In the genomic region with DNA sequence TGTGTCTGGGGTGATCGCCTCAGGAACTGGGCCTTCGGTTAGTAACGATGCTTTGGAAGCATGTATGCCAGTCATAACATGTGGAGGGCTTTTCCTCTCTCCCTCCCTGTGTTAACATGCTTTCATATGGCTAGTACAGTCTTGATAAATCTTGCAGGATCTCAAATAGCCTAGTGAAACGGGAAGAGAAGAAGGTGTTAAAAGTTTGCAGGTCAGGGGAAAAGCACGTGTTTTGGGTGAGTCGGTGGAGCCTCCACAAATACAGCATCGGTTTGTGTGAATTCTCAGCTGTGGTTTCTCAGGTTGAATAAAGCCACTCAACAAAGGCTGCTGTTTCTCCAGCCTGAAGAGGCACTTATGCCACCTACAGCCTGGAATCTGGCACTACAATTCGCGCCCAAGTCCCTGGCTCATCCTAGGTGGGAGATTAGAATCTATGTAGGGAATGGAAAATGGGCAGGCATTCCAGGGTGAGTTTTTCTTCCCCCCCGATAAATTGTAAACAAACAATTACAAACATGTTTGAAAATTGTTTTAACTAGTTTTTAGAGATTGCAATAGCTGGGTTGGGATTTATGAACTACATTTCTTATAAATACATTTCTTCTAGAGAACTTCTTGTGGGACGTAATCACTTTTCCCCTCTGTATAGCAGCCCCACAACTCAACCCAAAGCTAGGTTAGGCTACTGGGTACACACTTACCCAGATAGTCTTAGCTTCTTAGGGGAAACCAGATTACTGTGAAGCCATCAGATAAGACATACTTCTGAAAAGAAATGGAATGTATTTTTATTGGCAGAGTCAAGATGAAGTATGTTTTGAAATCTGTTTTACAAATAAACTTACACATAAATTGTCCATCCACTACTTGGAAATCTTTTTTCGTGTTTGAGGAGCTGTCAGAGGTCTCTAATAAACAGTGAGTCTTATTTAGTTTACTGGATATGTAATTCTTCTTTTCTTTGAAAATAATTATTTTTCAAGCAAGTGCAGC, we compare ENCODE assay signal across 8 cellular contexts. TPM values are rescaled to one million over a fixed set of nuclear protein-coding genes. Genes with fewer than 3 reads are reported as not detected.
DNase-seq lines count a peak whose midpoint lies in the region; ATAC-seq and TF ChIP-seq lines count a peak whose summit lies in the region.

No MANE protein-coding gene starts in this region.

- peak; percentile 98 for ATAC-seq in GM21786 (IDR thresholded peaks at IDR 0.05; ENCODE audit: unreplicated experiment)
- peak; percentile 99 for ATAC-seq in IMR-90 (ENCODE audit: low read depth)
- peak in 7 of 8 donors; percentile 52 to 85 (median 80) for ATAC-seq in heart right ventricle

- POLR2A ChIA-PET in IMR-90 (lab: Charles Lee; ENCODE audit: unreplicated experiment), result interaction anchor here (0.6 kb wide), 1 partner anchor 18 kb away, joined by 5 read pairs; no protein-coding TSS in a partner anchor
- POLR2A ChIA-PET in RWPE1 (lab: Yijun Ruan, JAX; ENCODE audit: low non-redundant PET), result interaction anchor here (0.7 kb wide), 2 partner anchors 18 to 192 kb away, joined by 5 to 6 read pairs; a partner anchor contains a TSS

- H3K9me3 ChIP-seq in IMR-90 (ENCODE audit: control insufficient read depth, insufficient read depth, low read length) (no peaks in the 10 kb centered on the region), heart right ventricle (no peaks in the 10 kb centered on the region)

- H3K23ac ChIP-seq in IMR-90 (ENCODE audit: low read depth, low read length), result no peak overlapping the region

- H3K27ac ChIP-seq in IMR-90 (ENCODE audit: insufficient read depth, low read length), result no peak overlapping the region
- no peak overlapping the region for H3K27ac ChIP-seq in RWPE1
- H3K27ac ChIP-seq in heart right ventricle, result no peak overlapping the region

- no peak overlapping the region for H3K18ac ChIP-seq in IMR-90 (ENCODE audit: low read depth, low read length)

- peak; percentile 74 for TF ChIP-seq RAD21 in IMR-90 (IDR thresholded peaks at IDR 0.05; ENCODE audit: low read length)

- H4K8ac ChIP-seq in IMR-90 (ENCODE audit: low read depth in 2 of 2, low read length in 2 of 2), result no peak overlapping the region

- H3K56ac ChIP-seq in IMR-90 (ENCODE audit: extremely low read depth, insufficient read depth, low read length), result no peak overlapping the region

- H2BK5ac ChIP-seq in IMR-90 (ENCODE audit: low read depth, low read length, poor library complexity, severe bottlenecking), result no peak overlapping the region

- H2BK15ac ChIP-seq in IMR-90 (ENCODE audit: low read depth, low read length), result no peak overlapping the region

- no peak overlapping the region for H3K4ac ChIP-seq in IMR-90 (ENCODE audit: low read depth, low read length)

- intact Hi-C loops in IMR-90 (cut with micrococcal nuclease), result loop anchor here (5.0 kb wide), 2 partner anchors 1866 to 1916 kb away; no protein-coding TSS in a partner anchor
- intact Hi-C loops in heart right ventricle (cut with DNase I), result loop anchor here in 3 of 10 donors (5.0 to 10.0 kb wide), 2 partner anchors 153 to 1096 kb away; no protein-coding TSS in a partner anchor

- no peak overlapping the region for H4K5ac ChIP-seq in IMR-90 (ENCODE audit: low read depth, low read length)

- H2AFZ ChIP-seq in IMR-90 (replicated peaks; ENCODE audit: low read length, poor library complexity), result peak overlapping the region; percentile 75

- no peaks in the 10 kb centered on the region for H3K36me3 ChIP-seq in IMR-90 (ENCODE audit: control insufficient read depth, insufficient read depth, low read length)
- no peaks in the 10 kb centered on the region for H3K36me3 ChIP-seq in heart right ventricle

- in situ Hi-C loops in IMR-90 (cut with MboI; ENCODE audit: low sequenced_read_pairs), result no loop called here

- peak; percentile 14 for DNase-seq in NCI-H2107 treated with DMSO at 0.1 percent for 48 hours (lab: John Stamatoyannopoulos, UW; ENCODE audit: unreplicated experiment)
- DNase-seq in NCI-H2107 (lab: John Stamatoyannopoulos, UW), result no peak
- peak; percentile 70 for DNase-seq in IMR-90
- peak; percentile 85 for DNase-seq in RWPE1 (ENCODE audit: low spot score)
- peak; percentile 69 for DNase-seq in amniotic epithelial cell (ENCODE audit: low read depth)
- peak in 1 of 2 donors; percentile 29 for DNase-seq in heart right ventricle
- peak; percentile 50 for DNase-seq in putamen (ENCODE audit: low spot score)

- no peak overlapping the region for H2BK120ac ChIP-seq in IMR-90 (ENCODE audit: low read depth, low read length)

- H3K4me2 ChIP-seq in IMR-90 (ENCODE audit: low read depth, low read length), result peak overlapping the region; percentile 48; the same call in 1 of the 2 replicates

- H3K27me3 ChIP-seq in IMR-90 (ENCODE audit: control insufficient read depth, insufficient read depth, low read length) (peaks cover 8% of the 10 kb centered on the region; the same call in 1 of the 2 replicates), heart right ventricle (peaks cover 0 to 27% (median 12%) of the 10 kb centered on the region in 7 donors)

- no peaks in the 10 kb centered on the region for H3K9me1 ChIP-seq in IMR-90 (ENCODE audit: insufficient read depth, low read length)

- H3K4me1 ChIP-seq in IMR-90 (ENCODE audit: control insufficient read depth, insufficient read depth, low read length) (peaks cover 2% of the 10 kb centered on the region; the same call in 1 of the 2 replicates), heart right ventricle (peaks cover 0 to 12% (median 0%) of the 10 kb centered on the region in 9 donors)

- no peak for TF ChIP-seq POLR2A in IMR-90 (IDR thresholded peaks at IDR 0.05; ENCODE audit: low read depth, low read length)

- H4K20me1 ChIP-seq in IMR-90 (ENCODE audit: insufficient read depth, low read length), result no peaks in the 10 kb centered on the region

- CTCF ChIA-PET in IMR-90 (lab: Yijun Ruan, JAX), result interaction anchor here (0.6 to 2.0 kb wide), 10 partner anchors 10 to 724 kb away, joined by 3 to 10 read pairs (median 3); a partner anchor contains a TSS
- CTCF ChIA-PET in RWPE1 (lab: Yijun Ruan, JAX), result interaction anchor here (0.5 to 2.2 kb wide), 25 partner anchors 9 to 1660 kb away, joined by 3 to 10 read pairs (median 3); a partner anchor contains a TSS

- no TSS peak for BruUV-seq in IMR-90 (replicated peaks; lab: Mats Ljungman, UMichigan)

- H3K4me3 ChIP-seq in IMR-90 (ENCODE audit: insufficient read depth, low read depth, low read length) (no peak overlapping the region), heart right ventricle (no peak overlapping the region)

- H3K79me1 ChIP-seq in IMR-90 (ENCODE audit: low read depth in 1 of 2, low read length in 2 of 2), result no peaks in the 10 kb centered on the region

- H2AK5ac ChIP-seq in IMR-90 (ENCODE audit: low read depth, low read length), result no peak overlapping the region

- no peak overlapping the region for H3K14ac ChIP-seq in IMR-90 (replicated peaks; ENCODE audit: low read depth, low read length)

- H2BK20ac ChIP-seq in IMR-90 (ENCODE audit: low read depth, low read length), result no peak overlapping the region

- peak; percentile 83 for TF ChIP-seq CTCF in IMR-90 (conservative IDR thresholded peaks at IDR 0.05; ENCODE audit: low read depth, low read length)
- TF ChIP-seq CTCF in RWPE1 (conservative IDR thresholded peaks at IDR 0.05; ENCODE audit: low read depth), result peak; percentile 87
- TF ChIP-seq CTCF in heart right ventricle (IDR thresholded peaks at IDR 0.05), result peak; percentile 45 to 81 (median 69)

- H3K9ac ChIP-seq in IMR-90 (ENCODE audit: low read depth, low read length), result no peak overlapping the region

- no CpG with 5 or more reads among the region's 12 CpGs for WGBS in IMR-90 (ENCODE audit: extremely low coverage in 2 of 2, insufficient read length in 1 of 2), 2 experiments
- WGBS in heart right ventricle, 2 donors, result 14 to 17% methylated on average over 12 of the region's 12 CpGs

- H2AK9ac ChIP-seq in IMR-90 (replicated peaks; ENCODE audit: low read depth, low read length, poor library complexity), result peak overlapping the region; percentile 3

- dilution Hi-C loops in IMR-90 (cut with HindIII; ENCODE audit: low sequenced_read_pairs, unreplicated experiment), result no loop called here

- H4K91ac ChIP-seq in IMR-90 (ENCODE audit: insufficient read depth, low read depth, low read length), result no peak overlapping the region

TF ChIP-seq in IMR-90, 13 proteins besides CTCF, POLR2A, EP300 and RAD21:
- TF ChIP-seq MAFK (IDR thresholded peaks at IDR 0.05; ENCODE audit: low read depth, low read length), result no peak
- peak; percentile 35; the same call in 1 of the 2 replicates for TF ChIP-seq SMC3 (IDR thresholded peaks at IDR 0.05; ENCODE audit: low read depth, low read length)

RNA-seq across cellular contexts. Expression of a gene that starts 8.3 kb away (rescaled TPM):
- 78.7 and 96.7 TPM in 2 replicates for total RNA-seq in IMR-90 (2012; rRNA removed)
- polyA plus RNA-seq in IMR-90 (2012; rRNA removed), result 81.7 and 83.1 TPM in 2 replicates
- 56.2 and 112 TPM in 2 replicates for polyA plus RNA-seq in IMR-90 (2012; cell fraction: cytosol; rRNA removed)
- 14.8 and 55.3 TPM in 2 replicates for polyA plus RNA-seq in IMR-90 (2012; cell fraction: nucleus; rRNA removed; ENCODE audit: low replicate concordance)
- 10 to 100 TPM; 53.5 to 82.9 (median 65.5) TPM for total RNA-seq in heart right ventricle
- 100 to 1,000 TPM in 1 of 2 donors, 10 to 100 TPM in 1; 34.1 to 130 TPM for polyA plus RNA-seq in heart right ventricle

RNA-seq across cellular contexts. Expression of a gene that starts 17.3 kb away (rescaled TPM):
- total RNA-seq in IMR-90 (2012; rRNA removed) (0.36 and 0.56 TPM in 2 replicates), heart right ventricle (1 to 10 TPM; 1.1 to 2.9 (median 2.1) TPM)
- polyA plus RNA-seq in IMR-90 (2012; rRNA removed) (0.60 and 0.66 TPM in 2 replicates), heart right ventricle (1 to 10 TPM; 1.5 to 5.4 TPM)
- polyA plus RNA-seq in IMR-90 (2012; cell fraction: cytosol; rRNA removed), result 0.49 and 0.55 TPM in 2 replicates
- 1.6 and 2.2 TPM in 2 replicates for polyA plus RNA-seq in IMR-90 (2012; cell fraction: nucleus; rRNA removed; ENCODE audit: low replicate concordance)
